29 cellular contexts compared by ENCODE assay signal in genomic region chr3:126827121-126827520, GRCh38.
DNase-seq lines count a peak whose midpoint lies in the region; ATAC-seq, FAIRE-seq and TF ChIP-seq lines count a peak whose summit lies in the region.
"Had no signal": no experiment of that assay in that cellular context is flagged by ENCODE, and none has a peak within 500 bp of the region (broad histone marks: within the 10 kb centered on the region; RNA-seq: fewer than 3 reads in every experiment).

No MANE protein-coding gene starts in this region.

- H3K36me3 ChIP-seq in HepG2 (replicated peaks in 1 of 2; ENCODE audit: control insufficient read depth in 1 of 2, insufficient read depth in 2 of 2, low read length in 2 of 2) = no peaks in the 10 kb centered on the region
- no peaks in the 10 kb centered on the region for H3K36me3 ChIP-seq in right lobe of liver
- H3K36me3 ChIP-seq in aorta (ENCODE audit: control insufficient read depth in 1 of 2, insufficient read depth in 2 of 2, low read length in 1 of 2) = no peaks in the 10 kb centered on the region
- H3K36me3 ChIP-seq: BE2C had no signal

- CTCF ChIA-PET in HepG2 (lab: Yijun Ruan, JAX; ENCODE audit: low intra/inter-chr PET ratio, low total read pairs) = no interaction called here

- POLR2A ChIA-PET in HepG2 (lab: Yijun Ruan, JAX) = no interaction called here

- TF ChIP-seq POLR2A in HepG2 (IDR thresholded peaks at IDR 0.05; ENCODE audit: insufficient read depth in 1 of 2, low read depth in 2 of 2, low read length in 2 of 2) (no peak), right lobe of liver (IDR thresholded peaks at IDR 0.05) (no peak)

- H3K4me3 Mint-ChIP-seq in T-helper 17 cell = no peak overlapping the region
- H3K4me3 Mint-ChIP-seq: activated CD8-positive, alpha-beta T cell treated with anti-CD3 and anti-CD28 coated beads, Interleukin-2, amount 10 ng/mL, durations not matched to agents 7 days and 5 days; activated naive CD8-positive, alpha-beta T cell treated with anti-CD3 and anti-CD28 coated beads, Interleukin-2, amount 50 U/mL, for 24 hours; brain; CD8-positive, alpha-beta memory T cell; natural killer cell treated with Interleukin-12 subunit alpha and Interleukin-12 subunit beta and Interleukin-15 and Interleukin-18, amount 100 ng/mL, for 72 hours; T-cell had no signal

- no TSS peak for BruUV-seq in HepG2 (replicated peaks; lab: Mats Ljungman, UMichigan)

- H3K79me2 ChIP-seq in HepG2 (ENCODE audit: insufficient read depth, low read length) = no peaks in the 10 kb centered on the region

- ATAC-seq in HepG2 (no peak), right lobe of liver (no peak), right cardiac atrium (peak; percentile 91 to 93), aorta (ENCODE audit: low FRiP score) (peak; percentile 90), T-helper 17 cell (no peak)
- ATAC-seq: activated CD8-positive, alpha-beta T cell treated with anti-CD3 and anti-CD28 coated beads, Interleukin-2, amount 10 ng/mL, durations not matched to agents 7 days and 5 days; activated naive CD8-positive, alpha-beta T cell treated with anti-CD3 and anti-CD28 coated beads, Interleukin-2, amount 50 U/mL, for 24 hours; K562; mucosa of descending colon; natural killer cell treated with Interleukin-12 subunit alpha and Interleukin-12 subunit beta and Interleukin-15 and Interleukin-18, amount 100 ng/mL, for 72 hours; T-cell had no signal

- DNase-seq in HepG2 (ENCODE audit: low spot score) (no peak), right lobe of liver (no peak), fibroblast of peridontal ligament (ENCODE audit: extremely low read depth) (peak; percentile 56), right cardiac atrium (peak in 2 of 3 donors; percentile 76 to 87), aorta (peak in 1 of 2 donors; percentile 61), T-helper 17 cell (no peak), NCI-H2107 treated with DMSO at 0.1 percent for 48 hours (lab: John Stamatoyannopoulos, UW; ENCODE audit: unreplicated experiment) (no peak), KBM-7 (no peak)
- DNase-seq: activated CD8-positive, alpha-beta T cell treated with anti-CD3 and anti-CD28 coated beads, Interleukin-2, amount 10 ng/mL, durations not matched to agents 7 days and 5 days; activated naive CD8-positive, alpha-beta T cell treated with anti-CD3 and anti-CD28 coated beads, Interleukin-2, amount 50 U/mL, for 24 hours; BE2C; CD8-positive, alpha-beta memory T cell; DMS153; effector CD4-positive, alpha-beta T cell; HCEC 1CT; MM.1S; mucosa of descending colon; NCI-H1417 treated with DMSO at 0.1 percent for 48 hours; NCI-H446; NCI-H82; stimulated activated CD4-positive, alpha-beta T cell treated with anti-CD3 and anti-CD28 coated beads, Interleukin-2, amount 100 ng/mL, for 48 hours; T-cell; trophoblast cell had no signal

- no peak for FAIRE-seq in HepG2 (lab: Jason Lieb, UNC)
- FAIRE-seq: A204.1, K562, TTC549 had no signal

- WGBS in HepG2 (ENCODE audit: low lambda C conversion rate) = 95% methylated on average over 1 of the region's 1 CpG
- WGBS in right lobe of liver (ENCODE audit: insufficient coverage, low coverage, low lambda C conversion rate, missing lambda C conversion rate) = 86% methylated on average over 1 of the region's 1 CpG
- 51% methylated on average over 1 of the region's 1 CpG for WGBS in right cardiac atrium
- WGBS in aorta, 2 donors = 81 to 94% methylated on average over 1 of the region's 1 CpG

- no peak overlapping the region for H3K27ac Mint-ChIP-seq in T-helper 17 cell
- H3K27ac Mint-ChIP-seq: activated CD8-positive, alpha-beta T cell treated with anti-CD3 and anti-CD28 coated beads, Interleukin-2, amount 10 ng/mL, durations not matched to agents 7 days and 5 days; activated naive CD8-positive, alpha-beta T cell treated with anti-CD3 and anti-CD28 coated beads, Interleukin-2, amount 50 U/mL, for 24 hours; brain; natural killer cell treated with Interleukin-12 subunit alpha and Interleukin-12 subunit beta and Interleukin-15 and Interleukin-18, amount 100 ng/mL, for 72 hours; T-cell had no signal

- TF ChIP-seq EP300 in HepG2 (IDR thresholded peaks at IDR 0.05; ENCODE audit: low read depth in 2 of 2, low read length in 2 of 2) = no peak
- no peak for TF ChIP-seq EP300 in HepG2 (CRISPR knock-in tag; IDR thresholded peaks at IDR 0.05; ENCODE audit: borderline replicate concordance)

- H3K27ac ChIP-seq in HepG2 (ENCODE audit: extremely low read length, insufficient read depth, low read length) (no peak overlapping the region), right lobe of liver (no peak overlapping the region), right cardiac atrium (ENCODE audit: low read length) (peak overlapping the region; percentile 77), aorta (ENCODE audit: low read depth in 1 of 2, low read length in 2 of 2) (no peak overlapping the region)

- intact Hi-C loops in HepG2 (cut with micrococcal nuclease; ENCODE audit: unreplicated experiment) (no loop called here), right lobe of liver (cut with DNase I) (no loop called here), right cardiac atrium (cut with DNase I) (no loop called here), aorta (cut with DNase I) (no loop called here)

- TF ChIP-seq RAD21 in HepG2 (CRISPR knock-in tag; IDR thresholded peaks at IDR 0.05) = no peak

- H2AFZ ChIP-seq in HepG2 (ENCODE audit: low read length) = no peak overlapping the region

- no peaks in the 10 kb centered on the region for H3K27me3 ChIP-seq in HepG2 (ENCODE audit: control insufficient read depth in 1 of 2, insufficient read depth in 2 of 2, low read length in 2 of 2)
- H3K27me3 ChIP-seq in right lobe of liver = no peaks in the 10 kb centered on the region
- no peaks in the 10 kb centered on the region for H3K27me3 ChIP-seq in right cardiac atrium (ENCODE audit: control insufficient read depth, insufficient read depth)
- no peaks in the 10 kb centered on the region for H3K27me3 ChIP-seq in aorta (ENCODE audit: control insufficient read depth in 1 of 2, insufficient read depth in 2 of 2, low read length in 1 of 2)
- H3K27me3 ChIP-seq: BE2C had no signal

- H3K4me3 ChIP-seq in HepG2 (replicated peaks in 1 of 3; ENCODE audit: insufficient read depth in 1 of 3, low read depth in 2 of 3, low read length in 3 of 3) (no peak overlapping the region), right lobe of liver (no peak overlapping the region), right cardiac atrium (ENCODE audit: low read length) (no peak overlapping the region), aorta (ENCODE audit: low read length in 2 of 2) (no peak overlapping the region)
- H3K4me3 ChIP-seq: K562, lung, mucosa of descending colon had no signal

- H3K4me1 ChIP-seq in HepG2 (ENCODE audit: insufficient read depth, low read length) (no peaks in the 10 kb centered on the region), right lobe of liver (no peaks in the 10 kb centered on the region), right cardiac atrium (ENCODE audit: control insufficient read depth, insufficient read depth, low read length) (peaks cover 4% of the 10 kb centered on the region), aorta (ENCODE audit: control insufficient read depth in 1 of 2, insufficient read depth in 2 of 2, low read length in 2 of 2) (no peaks in the 10 kb centered on the region)

- no peaks in the 10 kb centered on the region for H3K36me3 Mint-ChIP-seq in T-helper 17 cell (ENCODE audit: low read depth)
- H3K36me3 Mint-ChIP-seq: natural killer cell treated with Interleukin-12 subunit alpha and Interleukin-12 subunit beta and Interleukin-15 and Interleukin-18, amount 100 ng/mL, for 72 hours had no signal

- H3K4me2 ChIP-seq in HepG2 (ENCODE audit: low read depth, low read length) = no peak overlapping the region

- H3K4me1 Mint-ChIP-seq in T-helper 17 cell = peaks cover 11% of the 10 kb centered on the region
- H3K4me1 Mint-ChIP-seq: brain had no signal

- H3K9ac ChIP-seq in HepG2 (ENCODE audit: insufficient read depth, low read depth, low read length) = no peak overlapping the region

- 0 out of 2 replicates have a peak, but pooled peaks cover under 1% of the 10 kb centered on the region for H3K9me3 ChIP-seq in HepG2 (ENCODE audit: low read length)
- no peaks in the 10 kb centered on the region for H3K9me3 ChIP-seq in right lobe of liver
- H3K9me3 ChIP-seq in right cardiac atrium (ENCODE audit: control insufficient read depth, low read length) = no peaks in the 10 kb centered on the region
- H3K9me3 ChIP-seq in aorta (ENCODE audit: control insufficient read depth, low read length) = no peaks in the 10 kb centered on the region
- H3K9me3 ChIP-seq in T-helper 17 cell (ENCODE audit: control insufficient read depth, low read length, poor library complexity, severe bottlenecking) = no peaks in the 10 kb centered on the region
- H3K9me3 ChIP-seq: BE2C, mucosa of descending colon had no signal

- TF ChIP-seq CTCF in HepG2 (CRISPR knock-in tag; IDR thresholded peaks at IDR 0.05) = no peak
- no peak for TF ChIP-seq CTCF in right lobe of liver (IDR thresholded peaks at IDR 0.05)

- in situ Hi-C loops in HepG2 (cut with HindIII; ENCODE audit: extremely low pct_ligation_motif_present, low pct_unique_long_range_greater_than_20kb) = no loop called here
- in situ Hi-C loops in KBM-7 (cut with MboI; ENCODE audit: low pct_unique_long_range_greater_than_20kb, low sequenced_read_pairs) = no loop called here

- H4K20me1 ChIP-seq in HepG2 (ENCODE audit: insufficient read depth, low read length) = no peaks in the 10 kb centered on the region

- no peaks in the 10 kb centered on the region for H3K27me3 Mint-ChIP-seq in T-helper 17 cell
- H3K27me3 Mint-ChIP-seq: activated naive CD8-positive, alpha-beta T cell treated with anti-CD3 and anti-CD28 coated beads, Interleukin-2, amount 50 U/mL, for 24 hours; CD8-positive, alpha-beta memory T cell; natural killer cell treated with Interleukin-12 subunit alpha and Interleukin-12 subunit beta and Interleukin-15 and Interleukin-18, amount 100 ng/mL, for 72 hours; T-cell had no signal

Comparison
In these comparisons a context has a peak if more than half of its experiments do, and no peak if none do; other contexts are left out.
1. ATAC-seq: peak in right cardiac atrium (2 of 2) and aorta (single experiment); none in HepG2 (single experiment), right lobe of liver (0 of 4) and T-helper 17 cell (single experiment).
2. DNase-seq: peak in fibroblast of peridontal ligament (single experiment) and right cardiac atrium (2 of 3); none in HepG2 (single experiment), right lobe of liver (0 of 3), T-helper 17 cell (0 of 3), NCI-H2107 treated with DMSO at 0.1 percent for 48 hours (single experiment) and KBM-7 (single experiment).